Comparison of ENCODE assay signal across 1 cellular context in genomic region chr20:58702859-58703648, GRCh38.
TF ChIP-seq lines count a peak whose summit lies in the region.

No MANE protein-coding gene starts in this region.

TF ChIP-seq in GM12878, 131 proteins besides CTCF, POLR2A, EP300 and RAD21 (continued from another document):
- TF ChIP-seq MYC (IDR thresholded peaks at IDR 0.05; ENCODE audit: insufficient read depth, insufficient read length, insufficient replicate concordance, low read length, severe bottlenecking) (no peak), ATF7 (IDR thresholded peaks at IDR 0.05; ENCODE audit: low read depth) (no peak), ATF2 (IDR thresholded peaks at IDR 0.05; ENCODE audit: low read length) (no peak), SKIL (IDR thresholded peaks at IDR 0.05; ENCODE audit: low read depth, poor library complexity, severe bottlenecking) (no peak), PKNOX1 (IDR thresholded peaks at IDR 0.05) (no peak), HCFC1 (IDR thresholded peaks at IDR 0.05; ENCODE audit: low read length) (no peak), ZBTB33 (IDR thresholded peaks at IDR 0.05) (no peak; the same call in 1 of the 2 replicates)
